ENCODE assay signal across 1 cellular context in genomic region chr16:64196444-64196843, GRCh38.
A peak's percentile ranks its signal among the peaks of the same experiment; 100 is the strongest.
TF ChIP-seq lines count a peak whose summit lies in the region.

No MANE protein-coding gene starts in this region.

TF ChIP-seq in IMR-90, 13 proteins besides CTCF, POLR2A, EP300 and RAD21 (continued from another document):
- TF ChIP-seq RCOR1 (IDR thresholded peaks at IDR 0.05; ENCODE audit: insufficient replicate concordance, low read length) (no peak), ELK1 (IDR thresholded peaks at IDR 0.05; ENCODE audit: borderline replicate concordance, low read depth, low read length) (no peak), RFX5 (IDR thresholded peaks at IDR 0.05; ENCODE audit: low read depth, low read length) (no peak), MAFK (IDR thresholded peaks at IDR 0.05; ENCODE audit: low read depth, low read length) (no peak), CEBPB (IDR thresholded peaks at IDR 0.05; ENCODE audit: low read depth, low read length) (peak; percentile 57; the same call in 1 of the 2 replicates), BHLHE40 (IDR thresholded peaks at IDR 0.05; ENCODE audit: low read depth, low read length) (no peak), USF2 (IDR thresholded peaks at IDR 0.05; ENCODE audit: low read depth, low read length) (peak; percentile 61; the same call in 1 of the 2 replicates), MXI1 (IDR thresholded peaks at IDR 0.05; ENCODE audit: borderline replicate concordance, low read depth, low read length) (no peak)
